ENCODE assay signal across 28 cellular contexts in the genomic region with DNA sequence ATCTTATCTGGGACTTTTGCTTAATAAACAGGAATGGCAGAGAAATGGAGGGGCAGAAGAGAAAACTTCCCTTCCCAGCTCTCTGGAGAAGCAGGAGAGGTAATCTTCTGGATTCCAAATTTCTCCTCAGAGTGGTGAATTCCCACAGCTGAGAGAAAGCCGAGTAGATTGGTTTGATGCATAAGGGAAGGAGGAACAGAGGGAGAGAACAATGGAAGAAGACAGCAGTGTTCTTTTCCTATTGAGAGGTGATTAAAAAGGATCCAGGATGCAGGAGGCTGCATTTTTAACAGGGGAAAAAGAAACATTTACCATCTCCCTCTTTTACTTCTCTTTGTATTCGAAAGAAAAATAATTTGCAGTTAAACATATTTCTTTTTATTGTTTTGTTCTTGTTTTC. TPM values are rescaled to one million over a fixed set of nuclear protein-coding genes. Genes with fewer than 3 reads are reported as not detected.
"Had no signal": no experiment of that assay in that cellular context is flagged by ENCODE, and none has a peak within 500 bp of the region (broad histone marks: within the 10 kb centered on the region; RNA-seq: fewer than 3 reads in every experiment).

No MANE protein-coding gene starts in this region.

- H3K9me3 Mint-ChIP-seq: activated B cell treated with CpG ODN at 0.5 μM for 24 hours; activated naive CD4-positive, alpha-beta T cell treated with anti-CD3 and anti-CD28 coated beads, Interleukin-2, amount 50 U/mL, for 24 hours; activated naive CD8-positive, alpha-beta T cell treated with anti-CD3 and anti-CD28 coated beads, Interleukin-2, amount 50 U/mL, for 24 hours; activated T-helper 2 cell treated with anti-CD3 and anti-CD28 coated beads, Interferon-gamma antibody, Interleukin-2, Interleukin-4, amounts not matched to agents 10 μg/mL and 5 μg/mL and 100 μg/mL, durations not matched to agents 14 hours and 24 hours and 36 hours; nephron had no signal

- DNase-seq: activated B cell treated with CpG ODN at 0.5 μM for 24 hours; activated CD4-positive, alpha-beta T cell treated with anti-CD3 and anti-CD28 coated beads for 36 hours; activated CD8-positive, alpha-beta memory T cell treated with anti-CD3 and anti-CD28 coated beads, Interleukin-2, amount 10 ng/mL, durations not matched to agents 7 days and 5 days; activated CD8-positive, alpha-beta T cell treated with anti-CD3 and anti-CD28 coated beads, Interleukin-2, amount 10 ng/mL, durations not matched to agents 7 days and 5 days; activated naive CD8-positive, alpha-beta T cell treated with anti-CD3 and anti-CD28 coated beads, Interleukin-2, amount 50 U/mL, for 24 hours; activated T-cell treated with anti-CD3 and anti-CD28 coated beads, Interleukin-2, amount 50 U/mL, for 48 hours; amygdala; dorsolateral prefrontal cortex; effector memory CD4-positive, alpha-beta T cell; erythroblast; foreskin fibroblast; left lung; ovary; retina; stimulated activated CD4-positive, alpha-beta T cell treated with anti-CD3 and anti-CD28 coated beads, Interleukin-12 subunit alpha, Interleukin-12 subunit beta, amount 100 ng/mL, for 4 hours; stimulated activated CD4-positive, alpha-beta T cell treated with anti-CD3 and anti-CD28 coated beads, Interleukin-4, amount 100 ng/mL, for 1 hour; stimulated activated naive CD8-positive, alpha-beta T cell treated with anti-CD3 and anti-CD28 coated beads, Interleukin-15, Interleukin-2, amounts not matched to agents 100 U/mL and 50 U/mL, for 24 hours; SW 1271; T-helper 17 cell; T1000 had no signal

- H3K4me1 ChIP-seq: prostate gland had no signal

- H3K4me3 Mint-ChIP-seq: activated B cell treated with CpG ODN at 0.5 μM for 24 hours; activated CD4-positive, alpha-beta T cell treated with anti-CD3 and anti-CD28 coated beads for 36 hours; activated CD8-positive, alpha-beta memory T cell treated with anti-CD3 and anti-CD28 coated beads, Interleukin-2, amount 10 ng/mL, durations not matched to agents 7 days and 5 days; activated CD8-positive, alpha-beta T cell treated with anti-CD3 and anti-CD28 coated beads, Interleukin-2, amount 10 ng/mL, durations not matched to agents 7 days and 5 days; activated naive CD4-positive, alpha-beta T cell treated with anti-CD3 and anti-CD28 coated beads, Interleukin-2, amount 50 U/mL, for 24 hours; activated naive CD8-positive, alpha-beta T cell treated with anti-CD3 and anti-CD28 coated beads, Interleukin-2, amount 50 U/mL, for 24 hours; nephron; T-helper 17 cell had no signal

- H3K4me3 ChIP-seq: coronary artery, dorsolateral prefrontal cortex, left lung, lung, ovary, prostate gland, skin epidermis had no signal

- H3K27me3 ChIP-seq: ovary had no signal

- H3K9me3 ChIP-seq: left lung, ovary, prostate gland had no signal

- H3K36me3 ChIP-seq: left lung, ovary, prostate gland had no signal

- H3K27ac Mint-ChIP-seq: activated B cell treated with CpG ODN at 0.5 μM for 24 hours; activated CD4-positive, alpha-beta T cell treated with anti-CD3 and anti-CD28 coated beads for 36 hours; activated CD8-positive, alpha-beta memory T cell treated with anti-CD3 and anti-CD28 coated beads, Interleukin-2, amount 10 ng/mL, durations not matched to agents 7 days and 5 days; activated CD8-positive, alpha-beta T cell treated with anti-CD3 and anti-CD28 coated beads, Interleukin-2, amount 10 ng/mL, durations not matched to agents 7 days and 5 days; activated naive CD4-positive, alpha-beta T cell treated with anti-CD3 and anti-CD28 coated beads, Interleukin-2, amount 50 U/mL, for 24 hours; activated naive CD8-positive, alpha-beta T cell treated with anti-CD3 and anti-CD28 coated beads, Interleukin-2, amount 50 U/mL, for 24 hours; activated T-helper 2 cell treated with anti-CD3 and anti-CD28 coated beads, Interferon-gamma antibody, Interleukin-2, Interleukin-4, amounts not matched to agents 10 μg/mL and 5 μg/mL and 100 μg/mL, durations not matched to agents 14 hours and 24 hours and 36 hours; T-helper 17 cell had no signal

- H3K36me3 Mint-ChIP-seq: activated CD8-positive, alpha-beta memory T cell treated with anti-CD3 and anti-CD28 coated beads, Interleukin-2, amount 10 ng/mL, durations not matched to agents 7 days and 5 days; activated naive CD4-positive, alpha-beta T cell treated with anti-CD3 and anti-CD28 coated beads, Interleukin-2, amount 50 U/mL, for 24 hours had no signal

- ATAC-seq: activated CD4-positive, alpha-beta T cell treated with anti-CD3 and anti-CD28 coated beads for 36 hours; activated CD8-positive, alpha-beta memory T cell treated with anti-CD3 and anti-CD28 coated beads, Interleukin-2, amount 10 ng/mL, durations not matched to agents 7 days and 5 days; activated CD8-positive, alpha-beta T cell treated with anti-CD3 and anti-CD28 coated beads, Interleukin-2, amount 10 ng/mL, durations not matched to agents 7 days and 5 days; activated naive CD8-positive, alpha-beta T cell treated with anti-CD3 and anti-CD28 coated beads, Interleukin-2, amount 50 U/mL, for 24 hours; left lung; sciatic nerve; stimulated activated naive CD8-positive, alpha-beta T cell treated with anti-CD3 and anti-CD28 coated beads, Interleukin-15, Interleukin-2, amounts not matched to agents 100 U/mL and 50 U/mL, for 24 hours; T-helper 17 cell had no signal

- H3K27me3 Mint-ChIP-seq: activated naive CD4-positive, alpha-beta T cell treated with anti-CD3 and anti-CD28 coated beads, Interleukin-2, amount 50 U/mL, for 24 hours had no signal

- H3K27ac ChIP-seq: coronary artery, left lung, ovary, prostate gland had no signal

- H3K4me1 Mint-ChIP-seq: activated B cell treated with CpG ODN at 0.5 μM for 24 hours, nephron had no signal

RNA-seq across cellular contexts. Expression of a gene that starts 13.1 kb away (rescaled TPM):
- total RNA-seq: activated B cell treated with CpG ODN at 0.5 μM for 24 hours; activated CD8-positive, alpha-beta T cell treated with anti-CD3 and anti-CD28 coated beads, Interleukin-2, amount 10 ng/mL, durations not matched to agents 7 days and 5 days had no signal
